1 cellular context compared by ENCODE assay signal in the genomic region with DNA sequence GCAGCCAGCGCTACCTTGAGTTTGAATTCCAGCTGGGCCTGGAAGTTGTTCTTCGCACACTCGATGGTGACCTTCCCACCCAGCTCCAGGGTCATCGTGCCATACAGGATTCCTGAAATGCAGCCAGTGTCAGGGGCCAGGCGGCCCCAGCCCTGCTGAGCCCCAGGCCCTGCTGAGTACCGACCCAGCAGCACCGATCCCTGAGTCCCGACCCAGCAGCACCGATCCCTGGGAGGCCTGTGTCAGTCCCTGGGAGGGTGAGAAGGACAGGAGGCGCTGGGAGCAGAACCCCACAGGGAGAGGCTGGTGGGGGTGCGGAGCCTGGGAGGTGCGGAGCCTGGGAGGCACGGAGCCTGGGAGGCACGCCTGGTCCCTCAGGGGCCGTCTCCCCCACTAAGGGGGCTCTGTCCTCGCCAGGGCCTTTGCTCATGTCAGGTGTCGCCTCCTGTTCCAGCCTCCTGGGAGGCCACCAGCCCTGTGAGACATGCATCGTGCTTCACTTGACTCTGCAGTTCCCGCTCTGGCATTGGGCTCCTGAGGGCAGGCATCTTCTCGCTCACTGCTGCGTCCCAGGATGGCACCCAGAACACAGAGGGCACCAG.
TF ChIP-seq lines count a peak whose summit lies in the region.

No MANE protein-coding gene starts in this region.

TF ChIP-seq in IMR-90, 13 proteins besides CTCF, POLR2A, EP300 and RAD21 (continued from another document):
- TF ChIP-seq, protein P1, sequence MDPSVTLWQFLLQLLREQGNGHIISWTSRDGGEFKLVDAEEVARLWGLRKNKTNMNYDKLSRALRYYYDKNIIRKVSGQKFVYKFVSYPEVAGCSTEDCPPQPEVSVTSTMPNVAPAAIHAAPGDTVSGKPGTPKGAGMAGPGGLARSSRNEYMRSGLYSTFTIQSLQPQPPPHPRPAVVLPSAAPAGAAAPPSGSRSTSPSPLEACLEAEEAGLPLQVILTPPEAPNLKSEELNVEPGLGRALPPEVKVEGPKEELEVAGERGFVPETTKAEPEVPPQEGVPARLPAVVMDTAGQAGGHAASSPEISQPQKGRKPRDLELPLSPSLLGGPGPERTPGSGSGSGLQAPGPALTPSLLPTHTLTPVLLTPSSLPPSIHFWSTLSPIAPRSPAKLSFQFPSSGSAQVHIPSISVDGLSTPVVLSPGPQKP (IDR thresholded peaks at IDR 0.05; ENCODE audit: borderline replicate concordance, low read depth, low read length): no peak
- TF ChIP-seq MXI1 (IDR thresholded peaks at IDR 0.05; ENCODE audit: borderline replicate concordance, low read depth, low read length) (no peak), FOS (IDR thresholded peaks at IDR 0.05; ENCODE audit: low read depth, low read length) (no peak), CHD1 (IDR thresholded peaks at IDR 0.05; ENCODE audit: low read depth, low read length) (no peak), NFE2L2 (IDR thresholded peaks at IDR 0.05; ENCODE audit: low read depth, low read length) (no peak), SMC3 (IDR thresholded peaks at IDR 0.05; ENCODE audit: low read depth, low read length) (no peak), RFX5 (IDR thresholded peaks at IDR 0.05; ENCODE audit: low read depth, low read length) (no peak), MAZ (IDR thresholded peaks at IDR 0.05; ENCODE audit: borderline replicate concordance, low read depth, low read length) (no peak), MAFK (IDR thresholded peaks at IDR 0.05; ENCODE audit: low read depth, low read length) (no peak), RCOR1 (IDR thresholded peaks at IDR 0.05; ENCODE audit: insufficient replicate concordance, low read length) (no peak), CEBPB (IDR thresholded peaks at IDR 0.05; ENCODE audit: low read depth, low read length) (no peak)
- TF ChIP-seq, protein P2, sequence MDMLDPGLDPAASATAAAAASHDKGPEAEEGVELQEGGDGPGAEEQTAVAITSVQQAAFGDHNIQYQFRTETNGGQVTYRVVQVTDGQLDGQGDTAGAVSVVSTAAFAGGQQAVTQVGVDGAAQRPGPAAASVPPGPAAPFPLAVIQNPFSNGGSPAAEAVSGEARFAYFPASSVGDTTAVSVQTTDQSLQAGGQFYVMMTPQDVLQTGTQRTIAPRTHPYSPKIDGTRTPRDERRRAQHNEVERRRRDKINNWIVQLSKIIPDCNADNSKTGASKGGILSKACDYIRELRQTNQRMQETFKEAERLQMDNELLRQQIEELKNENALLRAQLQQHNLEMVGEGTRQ (IDR thresholded peaks at IDR 0.05; ENCODE audit: low read depth, low read length): no peak
